1 cellular context compared by ENCODE assay signal in the genomic region with DNA sequence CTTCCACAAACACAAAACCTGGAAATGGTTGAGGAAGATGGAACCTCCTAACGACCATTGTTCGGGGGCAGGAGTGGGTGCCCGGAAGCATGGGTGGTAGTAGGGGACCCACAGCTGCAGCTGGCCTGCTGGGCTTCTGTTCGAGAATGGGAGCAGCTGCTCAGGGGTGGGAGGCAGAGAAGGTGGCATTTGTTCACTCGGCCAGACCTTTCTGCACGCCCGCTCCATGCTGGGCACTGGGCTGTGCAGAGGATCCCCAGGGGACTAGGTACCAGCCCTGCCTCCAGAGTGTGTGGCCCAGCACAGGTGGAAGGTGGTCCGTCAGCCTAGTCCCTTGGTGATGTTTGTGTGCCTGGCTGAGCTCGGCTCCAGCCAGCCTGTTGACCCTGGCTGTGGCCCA.
TF ChIP-seq lines count a peak whose summit lies in the region.

No MANE protein-coding gene starts in this region.

TF ChIP-seq in H1, 55 proteins besides CTCF, POLR2A, EP300 and RAD21:
- TF ChIP-seq BCL11A (IDR thresholded peaks at IDR 0.05; ENCODE audit: low read depth in 2 of 2, low read length in 2 of 2) (no peak), BACH1 (IDR thresholded peaks at IDR 0.05; ENCODE audit: low read length) (no peak), SIN3A (conservative IDR thresholded peaks at IDR 0.05 in 1 of 2, IDR thresholded peaks at IDR 0.05 in 1 of 2; ENCODE audit: low read depth in 1 of 2, low read length in 2 of 2) (no peak), JUND (IDR thresholded peaks at IDR 0.05; ENCODE audit: low read length) (no peak), FOSL1 (IDR thresholded peaks at IDR 0.05; ENCODE audit: insufficient read depth, low read depth, low read length) (no peak), EZH2 (IDR thresholded peaks at IDR 0.05; ENCODE audit: low read depth, low read length, severe bottlenecking) (no peak), BRCA1 (IDR thresholded peaks at IDR 0.05; ENCODE audit: low read depth, low read length) (no peak), MAFK (IDR thresholded peaks at IDR 0.05; ENCODE audit: low read depth, low read length) (no peak), JUN (IDR thresholded peaks at IDR 0.05; ENCODE audit: low read depth, low read length) (no peak), CTBP2 (IDR thresholded peaks at IDR 0.05; ENCODE audit: borderline replicate concordance, insufficient read depth, insufficient read length, low read length) (no peak), RBBP5 (IDR thresholded peaks at IDR 0.05; ENCODE audit: borderline replicate concordance, low read depth, low read length) (no peak), ATF3 (IDR thresholded peaks at IDR 0.05; ENCODE audit: insufficient read depth, low read depth, low read length) (no peak), KDM1A (IDR thresholded peaks at IDR 0.05; ENCODE audit: borderline replicate concordance, low read length) (no peak), CHD7 (IDR thresholded peaks at IDR 0.05; ENCODE audit: insufficient replicate concordance, low read length) (no peak), SP2 (IDR thresholded peaks at IDR 0.05; ENCODE audit: low read length) (no peak)
- TF ChIP-seq, protein P1, sequence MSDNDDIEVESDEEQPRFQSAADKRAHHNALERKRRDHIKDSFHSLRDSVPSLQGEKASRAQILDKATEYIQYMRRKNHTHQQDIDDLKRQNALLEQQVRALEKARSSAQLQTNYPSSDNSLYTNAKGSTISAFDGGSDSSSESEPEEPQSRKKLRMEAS (IDR thresholded peaks at IDR 0.05): no peak
